ENCODE assay signal across 15 cellular contexts in genomic region chr2:226334981-226335720, GRCh38.
DNase-seq lines count a peak whose midpoint lies in the region; ATAC-seq and TF ChIP-seq lines count a peak whose summit lies in the region.
"Had no signal": no experiment of that assay in that cellular context is flagged by ENCODE, and none has a peak within 500 bp of the region (broad histone marks: within the 10 kb centered on the region; RNA-seq: fewer than 3 reads in every experiment).

No MANE protein-coding gene starts in this region.

- H3K79me2 ChIP-seq in GM23338 (replicated peaks; ENCODE audit: insufficient read depth), result no peaks in the 10 kb centered on the region

- no peak overlapping the region for H2AFZ ChIP-seq in GM23338

- H3K36me3 Mint-ChIP-seq in GM23338 (ENCODE audit: low read depth), result no peaks in the 10 kb centered on the region

- no peaks in the 10 kb centered on the region for H3K4me1 ChIP-seq in GM23338 (ENCODE audit: insufficient read depth)
- H3K4me1 ChIP-seq: BLaER1 had no signal

- H3K27me3 Mint-ChIP-seq in GM23338 (ENCODE audit: insufficient read depth, low read depth, poor library complexity), result no peaks in the 10 kb centered on the region

- no peaks in the 10 kb centered on the region; the same call in 1 of the 2 replicates for H3K9me3 ChIP-seq in MG63
- H3K9me3 ChIP-seq: BLaER1, SJCRH30 had no signal

- ATAC-seq in GM23338 (no peak), HG03139 (IDR thresholded peaks at IDR 0.05; ENCODE audit: unreplicated experiment) (no peak), HG03108 (IDR thresholded peaks at IDR 0.05; ENCODE audit: unreplicated experiment) (no peak)
- ATAC-seq: sciatic nerve had no signal

- H3K9me3 Mint-ChIP-seq in GM23338, result no peaks in the 10 kb centered on the region
- H3K9me3 Mint-ChIP-seq: activated CD4-positive, alpha-beta T cell treated with anti-CD3 and anti-CD28 coated beads, Interleukin-2, amount 10 ng/mL, durations not matched to agents 7 days and 5 days; activated T-cell treated with anti-CD3 and anti-CD28 coated beads, Interleukin-2, amount 50 U/mL, for 24 hours; H9 had no signal

- H3F3A ChIP-seq in GM23338 (replicated peaks; ENCODE audit: low read depth), result no peaks in the 10 kb centered on the region

- H3K27ac ChIP-seq in GM23338 (ENCODE audit: low read depth), result no peak overlapping the region
- H3K27ac ChIP-seq: BLaER1, SJCRH30 had no signal

- H3K36me3 ChIP-seq in GM23338 (ENCODE audit: insufficient read depth) (no peaks in the 10 kb centered on the region), MG63 (no peaks in the 10 kb centered on the region)
- H3K36me3 ChIP-seq: BLaER1, SJCRH30 had no signal

- H3K4me3 ChIP-seq in GM23338 (no peak overlapping the region), MG63 (no peak overlapping the region), choroid plexus epithelial cell (ENCODE audit: low read depth, low read length) (no peak overlapping the region)
- H3K4me3 ChIP-seq: BLaER1, SJCRH30 had no signal

- H3K9me2 ChIP-seq in GM23338 (ENCODE audit: insufficient read depth), result no peaks in the 10 kb centered on the region

- H3K4me3 Mint-ChIP-seq in GM23338, result no peak overlapping the region
- H3K4me3 Mint-ChIP-seq: activated CD4-positive, alpha-beta T cell treated with anti-CD3 and anti-CD28 coated beads, Interleukin-2, amount 10 ng/mL, durations not matched to agents 7 days and 5 days; activated T-cell treated with anti-CD3 and anti-CD28 coated beads, Interleukin-2, amount 50 U/mL, for 24 hours; H9 had no signal

- no peaks in the 10 kb centered on the region for H4K20me1 ChIP-seq in GM23338 (replicated peaks; ENCODE audit: insufficient read depth)
- H4K20me1 ChIP-seq: BLaER1 had no signal

- DNase-seq in GM23338 (ENCODE audit: low spot score), result no peak
- peak; percentile 23 for DNase-seq in MG63
- peak; percentile 79 for DNase-seq in choroid plexus epithelial cell (ENCODE audit: low read depth)
- DNase-seq in renal cortical epithelial cell (ENCODE audit: low read depth), result peak; percentile 4
- no peak for DNase-seq in NCI-H2029 (lab: John Stamatoyannopoulos, UW)
- DNase-seq: activated CD4-positive, alpha-beta T cell treated with anti-CD3 and anti-CD28 coated beads, Interleukin-2, amount 10 ng/mL, durations not matched to agents 7 days and 5 days; activated T-cell treated with anti-CD3 and anti-CD28 coated beads, Interleukin-2, amount 50 U/mL, for 24 hours; H9; mesendoderm; NCI-H2227 treated with DMSO at 0.1 percent for 48 hours had no signal

- no peak overlapping the region for H3K4me2 ChIP-seq in GM23338
- H3K4me2 ChIP-seq: BLaER1 had no signal

- H3K27ac Mint-ChIP-seq in GM23338, result peak overlapping the region; percentile 47; the same call in 1 of the 2 replicates
- H3K27ac Mint-ChIP-seq: activated CD4-positive, alpha-beta T cell treated with anti-CD3 and anti-CD28 coated beads, Interleukin-2, amount 10 ng/mL, durations not matched to agents 7 days and 5 days; activated T-cell treated with anti-CD3 and anti-CD28 coated beads, Interleukin-2, amount 50 U/mL, for 24 hours; H9 had no signal

- H3K4me1 Mint-ChIP-seq in GM23338, result no peaks in the 10 kb centered on the region
- H3K4me1 Mint-ChIP-seq: activated CD4-positive, alpha-beta T cell treated with anti-CD3 and anti-CD28 coated beads, Interleukin-2, amount 10 ng/mL, durations not matched to agents 7 days and 5 days had no signal

- H3K27me3 ChIP-seq in GM23338 (ENCODE audit: insufficient read depth) (no peaks in the 10 kb centered on the region), MG63 (no peaks in the 10 kb centered on the region)
- H3K27me3 ChIP-seq: BLaER1, SJCRH30 had no signal

- TF ChIP-seq CTCF in GM23338 (conservative IDR thresholded peaks at IDR 0.05; ENCODE audit: low read depth in 2 of 2) (no peak), choroid plexus epithelial cell (conservative IDR thresholded peaks at IDR 0.05; ENCODE audit: low read depth, low read length) (no peak)

TF ChIP-seq in GM23338, 12 proteins besides CTCF, POLR2A, EP300 and RAD21 (continues in another document):
- TF ChIP-seq ZNF331 (CRISPR knock-in tag; IDR thresholded peaks at IDR 0.05; ENCODE audit: low read depth) (no peak), NANOG (IDR thresholded peaks at IDR 0.05; ENCODE audit: borderline replicate concordance) (no peak), EZH2phosphoT487 (IDR thresholded peaks at IDR 0.05; ENCODE audit: unreplicated experiment) (no peak), CREB1 (CRISPR knock-in tag; IDR thresholded peaks at IDR 0.05; ENCODE audit: low read depth) (no peak), ZNF114 (CRISPR knock-in tag; IDR thresholded peaks at IDR 0.05) (no peak), REST (IDR thresholded peaks at IDR 0.05; ENCODE audit: unreplicated experiment) (no peak), JUNB (IDR thresholded peaks at IDR 0.05; ENCODE audit: unreplicated experiment) (no peak), POLR2AphosphoS5 (IDR thresholded peaks at IDR 0.05; ENCODE audit: low read depth) (no peak), EZH2 (IDR thresholded peaks at IDR 0.05; ENCODE audit: low read depth, unreplicated experiment) (no peak), ETS1 (IDR thresholded peaks at IDR 0.05) (no peak), STAT1 (IDR thresholded peaks at IDR 0.05; ENCODE audit: unreplicated experiment) (no peak)

Comparison
In these comparisons a context has a peak if more than half of its experiments do, and no peak if none do; other contexts are left out.
1. DNase-seq: peak in MG63 (single experiment), choroid plexus epithelial cell (single experiment) and renal cortical epithelial cell (single experiment); none in GM23338 (single experiment) and NCI-H2029 (single experiment).